ENCODE assay signal across 8 cellular contexts in genomic region chr2:202807431-202808138, GRCh38.
DNase-seq lines count a peak whose midpoint lies in the region; TF ChIP-seq lines count a peak whose summit lies in the region.
"Not testable (repeated sequence)": the region's sequence is repeated elsewhere in the genome, so short reads cannot be mapped to it uniquely, and the experiment has no call there.

No MANE protein-coding gene starts in this region.

- intact Hi-C loops in mammary epithelial cell (cut with micrococcal nuclease), result loop anchor here (10.0 kb wide), 1 partner anchor 173 kb away; the partner anchor contains the start of gene FAM117B
- intact Hi-C loops in ovary (cut with DNase I), result not testable (repeated sequence)

- dilution Hi-C loops in mammary epithelial cell (cut with HindIII; ENCODE audit: low sequenced_read_pairs), result not testable (repeated sequence)

- not testable (repeated sequence) for H4K20me1 ChIP-seq in SK-N-SH (ENCODE audit: insufficient read depth); mammary epithelial cell (ENCODE audit: insufficient read depth, low read length)

- in situ Hi-C loops in Caki2 (cut with HindIII; ENCODE audit: low pct_unique_long_range_greater_than_20kb, low sequenced_read_pairs); mammary epithelial cell (cut with MboI; ENCODE audit: low sequenced_read_pairs in 2 of 2): not testable (repeated sequence)

- WGBS in SK-N-SH (ENCODE audit: low lambda C conversion rate), result 60% methylated on average over 1 of the region's 1 CpG
- no CpG with 5 or more reads among the region's 1 CpG for WGBS in mammary epithelial cell (ENCODE audit: low coverage, missing lambda C conversion rate)
- WGBS in ovary, 3 donors, result 88 to 100% (median 97%) methylated on average over 1 of the region's 1 CpG

- POLR2A ChIA-PET in SK-N-SH (lab: Yijun Ruan, JAX), result not testable (repeated sequence)

- CTCF ChIA-PET in SK-N-SH (lab: Yijun Ruan, JAX), result not testable (repeated sequence)
- CTCF ChIA-PET in mammary epithelial cell (lab: Charles Lee; ENCODE audit: low non-redundant PET), result interaction anchor here (0.7 kb wide), 1 partner anchor 14 kb away, joined by 3 read pairs; no protein-coding TSS in a partner anchor

- H3K36me3 ChIP-seq in SK-N-SH (replicated peaks in 1 of 2; ENCODE audit: control insufficient read depth in 1 of 2, insufficient read depth in 2 of 2, low read length in 1 of 2); mammary epithelial cell (ENCODE audit: insufficient read depth, low read length); ovary: not testable (repeated sequence)

- H3K27me3 ChIP-seq in SK-N-SH (ENCODE audit: insufficient read depth); mammary epithelial cell (ENCODE audit: insufficient read depth, low read length); ovary: not testable (repeated sequence)

- TF ChIP-seq EP300 in SK-N-SH (IDR thresholded peaks at IDR 0.05; ENCODE audit: borderline replicate concordance in 1 of 2, low read depth in 1 of 2, low read length in 1 of 2); ovary (IDR thresholded peaks at IDR 0.05): not testable (repeated sequence)

- BruUV-seq in mammary epithelial cell (replicated peaks; lab: Mats Ljungman, UMichigan), result not testable (repeated sequence)

- H3K27ac ChIP-seq in SK-N-SH (ENCODE audit: low read depth in 2 of 2, low read length in 1 of 2) (peak overlapping the region in 1 of 2 experiments; percentile 48; a peak in 2 of 4 replicates), mammary epithelial cell (ENCODE audit: insufficient read depth, low read depth, low read length) (peak overlapping the region; percentile 43), temporal lobe (ENCODE audit: low read depth, low read length) (peak overlapping the region; percentile 28)
- H3K27ac ChIP-seq in ovary, result not testable (repeated sequence)

- H3K4me1 ChIP-seq in SK-N-SH (ENCODE audit: control insufficient read depth in 1 of 2, insufficient read depth in 2 of 2, low read depth in 1 of 2, low read length in 1 of 2); ovary (ENCODE audit: insufficient read depth): not testable (repeated sequence)
- H3K4me1 ChIP-seq in mammary epithelial cell (ENCODE audit: insufficient read depth, low read length), result peaks cover 23% of the 10 kb centered on the region

- not testable (repeated sequence) for TF ChIP-seq RAD21 in SK-N-SH (IDR thresholded peaks at IDR 0.05; ENCODE audit: low read length)

- not testable (repeated sequence) for H3K9me2 ChIP-seq in SK-N-SH

- not testable (repeated sequence) for H3K9me3 ChIP-seq in SK-N-SH; mammary epithelial cell (replicated peaks; ENCODE audit: insufficient read depth, low read length); ovary

- not testable (repeated sequence) for H3K79me2 ChIP-seq in SK-N-SH (ENCODE audit: insufficient read depth); mammary epithelial cell (ENCODE audit: insufficient read depth, low read length)

- not testable (repeated sequence) for H3K9ac ChIP-seq in SK-N-SH; mammary epithelial cell (ENCODE audit: insufficient read depth, low read length)

- DNase-seq in Caki2 (ENCODE audit: low read depth), result peak; percentile 87
- DNase-seq in HUDEP-2 (lab: John Stamatoyannopoulos, UW; ENCODE audit: unreplicated experiment in 76 of 76), result peak in 73 of 76 experiments; percentile 6 to 74 (median 55)
- DNase-seq in SK-N-SH, result not testable (repeated sequence)
- DNase-seq in mammary epithelial cell, result peak; percentile 79
- peak; percentile 91 for DNase-seq in fibroblast of the conjunctiva (ENCODE audit: low read depth)
- DNase-seq in kidney tubule cell (ENCODE audit: low spot score), result peak; percentile 95
- DNase-seq in ovary, result peak; percentile 54 to 79 (median 67)

- not testable (repeated sequence) for TF ChIP-seq POLR2A in ovary (IDR thresholded peaks at IDR 0.05)

- H3F3A ChIP-seq in SK-N-SH (replicated peaks; ENCODE audit: insufficient read depth), result not testable (repeated sequence)

- H3K4me3 ChIP-seq in SK-N-SH (ENCODE audit: low read depth in 2 of 2, low read length in 1 of 2); mammary epithelial cell (replicated peaks in 1 of 3; ENCODE audit: insufficient read depth in 1 of 3, low read depth in 2 of 3, low read length in 3 of 3); ovary: not testable (repeated sequence)

- H3K4me2 ChIP-seq in SK-N-SH, result 0 out of 2 replicates have a peak overlapping the region, but pooled peaks have one; percentile 27
- H3K4me2 ChIP-seq in mammary epithelial cell (ENCODE audit: insufficient read depth, low read depth, low read length), result peak overlapping the region; percentile 13

- peak overlapping the region; percentile 61 for H2AFZ ChIP-seq in SK-N-SH (ENCODE audit: low read depth)
- H2AFZ ChIP-seq in mammary epithelial cell (ENCODE audit: low read depth, low read length), result peak overlapping the region; percentile 86

- TF ChIP-seq CTCF in SK-N-SH (IDR thresholded peaks at IDR 0.05); mammary epithelial cell (conservative IDR thresholded peaks at IDR 0.05 in 1 of 2, IDR thresholded peaks at IDR 0.05 in 1 of 2; ENCODE audit: extremely low read depth in 1 of 2, insufficient read depth in 1 of 2, low read depth in 1 of 2, low read length in 2 of 2); ovary (IDR thresholded peaks at IDR 0.05): not testable (repeated sequence)

TF ChIP-seq in SK-N-SH, 30 proteins besides CTCF, POLR2A, EP300 and RAD21:
- peak; percentile 36; the same call in 1 of the 2 replicates for TF ChIP-seq USF1 (IDR thresholded peaks at IDR 0.05; ENCODE audit: borderline replicate concordance, low read depth)
